In genomic region chr6:116254297-116254724, GRCh38 we compare ENCODE assay signal across 8 cellular contexts. TPM values are rescaled to one million over a fixed set of nuclear protein-coding genes. Genes with fewer than 3 reads are reported as not detected.
DNase-seq lines count a peak whose midpoint lies in the region; ATAC-seq and TF ChIP-seq lines count a peak whose summit lies in the region.

No MANE protein-coding gene starts in this region.

- CTCF ChIA-PET in Caco-2 (lab: Charles Lee) = interaction anchor here (2.4 kb wide), 1 partner anchor 15 kb away, joined by 16 read pairs; no protein-coding TSS in a partner anchor
- CTCF ChIA-PET in HEK293 (lab: Yijun Ruan, JAX) = interaction anchor here (0.7 to 2.6 kb wide), 5 partner anchors 13 to 278 kb away, joined by 3 to 17 read pairs (median 5); no protein-coding TSS in a partner anchor
- CTCF ChIA-PET in Panc1 (lab: Charles Lee) = interaction anchor here (0.6 kb wide), 1 partner anchor 119 kb away, joined by 6 read pairs; no protein-coding TSS in a partner anchor

- peak overlapping the region; percentile 76 for H3K4me2 ChIP-seq in hepatocyte

- no peaks in the 10 kb centered on the region for H4K20me1 ChIP-seq in hepatocyte (ENCODE audit: insufficient read depth, poor library complexity, severe bottlenecking)

- no peak overlapping the region for H3K27ac Mint-ChIP-seq in Caco-2 (ENCODE audit: unreplicated experiment)

- DNase-seq in Caco-2 (no peak), Panc1 (ENCODE audit: low read depth, low spot score) (no peak), hepatocyte (ENCODE audit: low spot score) (no peak), NCI-H345 treated with DMSO at 0.1 percent for 48 hours (lab: John Stamatoyannopoulos, UW; ENCODE audit: unreplicated experiment) (no peak), NCI-H2107 treated with DMSO at 0.1 percent for 48 hours (lab: John Stamatoyannopoulos, UW; ENCODE audit: unreplicated experiment) (no peak), T-helper 2 cell (no peak)

- H3K4me3 ChIP-seq in Caco-2 (ENCODE audit: low read depth, low read length) = peak overlapping the region; percentile 99
- H3K4me3 ChIP-seq in HEK293 (ENCODE audit: low read depth, low read length) = peak overlapping the region; percentile 88
- H3K4me3 ChIP-seq in Panc1 (ENCODE audit: low read depth in 2 of 2, low read length in 2 of 2) = peak overlapping the region; percentile 96 to 97
- H3K4me3 ChIP-seq in hepatocyte = peak overlapping the region; percentile 69
- peak overlapping the region; percentile 51 for H3K4me3 ChIP-seq in urinary bladder (ENCODE audit: low read depth, low read length)

- H3K4me3 Mint-ChIP-seq in Caco-2 (ENCODE audit: unreplicated experiment) = no peak overlapping the region

- no peaks in the 10 kb centered on the region for H3K27me3 Mint-ChIP-seq in Caco-2 (ENCODE audit: insufficient read depth, unreplicated experiment)

- peaks cover 19% of the 10 kb centered on the region for H3K4me1 ChIP-seq in Caco-2
- peaks cover 11% of the 10 kb centered on the region; the same call in 1 of the 2 replicates for H3K4me1 ChIP-seq in HEK293 (ENCODE audit: control insufficient read depth, insufficient read depth, low read length)
- peaks cover 32% of the 10 kb centered on the region for H3K4me1 ChIP-seq in Panc1 (ENCODE audit: control insufficient read depth, insufficient read depth, low read length)
- peaks cover 34% of the 10 kb centered on the region for H3K4me1 ChIP-seq in hepatocyte (ENCODE audit: insufficient read depth)
- H3K4me1 ChIP-seq in urinary bladder (ENCODE audit: insufficient read depth) = peaks cover 2% of the 10 kb centered on the region

- WGBS in hepatocyte (ENCODE audit: low lambda C conversion rate, missing lambda C conversion rate) = 0% methylated on average over 1 of the region's 1 CpG
- 0% methylated on average over 1 of the region's 1 CpG for WGBS in urinary bladder

- H3K27ac ChIP-seq in HEK293 (ENCODE audit: extremely low read depth, low read depth, low read length) (peak overlapping the region; percentile 69), Panc1 (ENCODE audit: low read length) (peak overlapping the region; percentile 99), hepatocyte (peak overlapping the region; percentile 97), urinary bladder (ENCODE audit: low read depth) (peak overlapping the region; percentile 59)

- H3K36me3 Mint-ChIP-seq in Caco-2 (ENCODE audit: insufficient read depth, unreplicated experiment) = peaks cover 6% of the 10 kb centered on the region

- H3K9me3 ChIP-seq in Caco-2 = no peaks in the 10 kb centered on the region
- H3K9me3 ChIP-seq in HEK293 (ENCODE audit: control insufficient read depth, insufficient read depth, low read depth, low read length) = no peaks in the 10 kb centered on the region
- H3K9me3 ChIP-seq in Panc1 (ENCODE audit: control insufficient read depth, insufficient read depth, low read depth, low read length) = no peaks in the 10 kb centered on the region
- no peaks in the 10 kb centered on the region for H3K9me3 ChIP-seq in hepatocyte (ENCODE audit: low read depth)

- H2AFZ ChIP-seq in hepatocyte = peak overlapping the region; percentile 75

- TF ChIP-seq CTCF in Caco-2 (IDR thresholded peaks at IDR 0.05; ENCODE audit: insufficient read depth in 1 of 2, low read depth in 1 of 2, low read length in 1 of 2, severe bottlenecking in 1 of 2, unreplicated experiment in 1 of 2) (no peak), HEK293 (tag by site-specific recombination; IDR thresholded peaks at IDR 0.05) (no peak), Panc1 (IDR thresholded peaks at IDR 0.05) (no peak), hepatocyte (IDR thresholded peaks at IDR 0.05; ENCODE audit: poor library complexity) (no peak)

- POLR2A ChIA-PET in Caco-2 (lab: Charles Lee) (interaction anchor here (1.0 kb wide), 1 partner anchor 25 kb away, joined by 6 read pairs; the partner anchor contains the start of gene TSPYL1), HEK293 (lab: Yijun Ruan, JAX) (interaction anchor here (0.7 to 3.2 kb wide), 9 partner anchors 9 to 317 kb away, joined by 3 to 16 read pairs (median 4); partner anchors contain the start of genes RWDD1 and TSPYL1), Panc1 (lab: Charles Lee) (interaction anchor here (0.6 kb wide), 1 partner anchor 118 kb away, joined by 5 read pairs; no protein-coding TSS in a partner anchor)

- H3K9me3 Mint-ChIP-seq in Caco-2 (ENCODE audit: unreplicated experiment) = no peaks in the 10 kb centered on the region

- H3K79me2 ChIP-seq in hepatocyte = peaks cover 49% of the 10 kb centered on the region

- TSS peak; percentile 89 for BruUV-seq in Caco-2 (replicated peaks; lab: Mats Ljungman, UMichigan)
- BruUV-seq in Panc1 (replicated peaks; lab: Mats Ljungman, UMichigan) = TSS peak; percentile 96

- no peaks in the 10 kb centered on the region for H3K9me2 ChIP-seq in hepatocyte (replicated peaks; ENCODE audit: insufficient read depth)

- ATAC-seq in Panc1 = peak; percentile 15

- in situ Hi-C loops in Panc1 (cut with HindIII; ENCODE audit: low pct_unique_long_range_greater_than_20kb, low sequenced_read_pairs) = no loop called here

- H3K27me3 ChIP-seq in Caco-2 (replicated peaks; ENCODE audit: control insufficient read depth, insufficient read depth, low read length) (no peaks in the 10 kb centered on the region), Panc1 (ENCODE audit: control insufficient read depth, insufficient read depth, low read length) (no peaks in the 10 kb centered on the region), hepatocyte (no peaks in the 10 kb centered on the region)

- H3K36me3 ChIP-seq in Caco-2 (ENCODE audit: control insufficient read depth, insufficient read depth, low read length) = no peaks in the 10 kb centered on the region; the same call in 1 of the 2 replicates
- H3K36me3 ChIP-seq in HEK293 (ENCODE audit: control insufficient read depth in 2 of 2, insufficient read depth in 1 of 2, low read length in 2 of 2) = peaks cover 0 to 25% of the 10 kb centered on the region in 2 experiments; a peak in 1 of 3 replicates
- H3K36me3 ChIP-seq in Panc1 (ENCODE audit: control insufficient read depth, insufficient read depth, low read length) = no peaks in the 10 kb centered on the region; the same call in 1 of the 2 replicates
- no peaks in the 10 kb centered on the region for H3K36me3 ChIP-seq in hepatocyte (replicated peaks; ENCODE audit: insufficient read depth, low read depth)
- no peaks in the 10 kb centered on the region for H3K36me3 ChIP-seq in urinary bladder (ENCODE audit: insufficient read depth)

- intact Hi-C loops in Caco-2 (cut with micrococcal nuclease; ENCODE audit: unreplicated experiment) = loop anchor here (2.0 to 10.0 kb wide), 3 partner anchors 14 to 240 kb away; partner anchors contain the start of gene TSPYL1
- intact Hi-C loops in Panc1 (cut with micrococcal nuclease; ENCODE audit: unreplicated experiment) = no loop called here

- peaks cover 16% of the 10 kb centered on the region for H3K4me1 Mint-ChIP-seq in Caco-2 (ENCODE audit: low read depth, unreplicated experiment)

TF ChIP-seq in HEK293, 187 proteins besides CTCF, POLR2A, EP300 and RAD21:
- no peak for TF ChIP-seq ZNF654 (tag by site-specific recombination; IDR thresholded peaks at IDR 0.05; ENCODE audit: low read depth)
- no peak for TF ChIP-seq OVOL3 (tag by site-specific recombination; IDR thresholded peaks at IDR 0.05)
- peak; percentile 10; the same call in 1 of the 2 replicates for TF ChIP-seq ZNF366 (tag by site-specific recombination; conservative IDR thresholded peaks at IDR 0.05)
- peak; percentile 51; the same call in 1 of the 2 replicates for TF ChIP-seq ZNF660 (tag by site-specific recombination; IDR thresholded peaks at IDR 0.05)
- TF ChIP-seq PATZ1 (tag by site-specific recombination; IDR thresholded peaks at IDR 0.05) = no peak
- TF ChIP-seq ZSCAN30 (tag by site-specific recombination; IDR thresholded peaks at IDR 0.05) = peak; percentile 7; the same call in 1 of the 2 replicates
- 0 out of 2 replicates have a peak, but pooled peaks have one; percentile 4 for TF ChIP-seq ZNF426 (tag by site-specific recombination; IDR thresholded peaks at IDR 0.05)
- TF ChIP-seq OSR2 (tag by site-specific recombination; IDR thresholded peaks at IDR 0.05) = no peak
- 0 out of 2 replicates have a peak, but pooled peaks have one; percentile 1 for TF ChIP-seq KLF8 (tag by site-specific recombination; IDR thresholded peaks at IDR 0.05)
- TF ChIP-seq PRDM1 (tag by site-specific recombination; IDR thresholded peaks at IDR 0.05) = 0 out of 2 replicates have a peak, but pooled peaks have one; percentile 3
- TF ChIP-seq ZNF707 (tag by site-specific recombination; IDR thresholded peaks at IDR 0.05) = no peak
- TF ChIP-seq ZNF670 (tag by site-specific recombination; IDR thresholded peaks at IDR 0.05; ENCODE audit: low read depth) = no peak
- TF ChIP-seq ZNF558 (tag by site-specific recombination; IDR thresholded peaks at IDR 0.05) = 0 out of 2 replicates have a peak, but pooled peaks have one; percentile 25

RNA-seq across cellular contexts. Expression of gene TSPYL4, which starts 0.4 kb away (rescaled TPM):
- total RNA-seq in Caco-2 (2022) = 10.7 and 10.9 TPM in 2 replicates
- total RNA-seq in Panc1 (2021; ENCODE audit: unreplicated experiment) = 7.6 TPM
- polyA plus RNA-seq in Panc1 (2012; ENCODE audit: insufficient read length) = 3.7 TPM
- total RNA-seq in hepatocyte = 24.3 and 25.3 TPM in 2 replicates
- 11.9 and 13.0 TPM in 2 replicates for polyA plus RNA-seq in hepatocyte
- 17.0 TPM for total RNA-seq in urinary bladder
- 25.6 TPM for polyA plus RNA-seq in urinary bladder

RNA-seq across cellular contexts. Expression of gene TSPYL1, which starts 25.4 kb away (rescaled TPM):
- total RNA-seq in Caco-2 (2022) = 55.0 and 57.3 TPM in 2 replicates
- 103 TPM for total RNA-seq in Panc1 (2021; ENCODE audit: unreplicated experiment)
- polyA plus RNA-seq in Panc1 (2012; ENCODE audit: insufficient read length) = 56.1 TPM
- total RNA-seq in hepatocyte = 76.7 and 85.0 TPM in 2 replicates
- 24.2 and 32.1 TPM in 2 replicates for polyA plus RNA-seq in hepatocyte
- total RNA-seq in urinary bladder = 66.7 TPM
- polyA plus RNA-seq in urinary bladder = 56.0 TPM
